22 cellular contexts compared by ENCODE assay signal in genomic region chr7:157497367-157497743, GRCh38.
DNase-seq lines count a peak whose midpoint lies in the region; ATAC-seq and TF ChIP-seq lines count a peak whose summit lies in the region.
"Had no signal": no experiment of that assay in that cellular context is flagged by ENCODE, and none has a peak within 500 bp of the region (broad histone marks: within the 10 kb centered on the region; RNA-seq: fewer than 3 reads in every experiment).

No MANE protein-coding gene starts in this region.

- POLR2A ChIA-PET in activated CD8-positive, alpha-beta T cell treated with anti-CD3 and anti-CD28 coated beads, Interleukin-2, amount 10 ng/mL, durations not matched to agents 7 days and 5 days (lab: Charles Lee): no interaction called here
- POLR2A ChIA-PET in activated CD8-positive, alpha-beta T cell treated with anti-CD3 and anti-CD28 coated beads for 36 hours (lab: Charles Lee): no interaction called here

- no peaks in the 10 kb centered on the region for H3K27me3 ChIP-seq in osteoblast (ENCODE audit: insufficient read depth, low read length)

- intact Hi-C loops in activated CD8-positive, alpha-beta T cell treated with anti-CD3 and anti-CD28 coated beads for 36 hours (cut with micrococcal nuclease): no loop called here
- intact Hi-C loops in Right ventricle myocardium superior (cut with DNase I): no loop called here
- intact Hi-C loops in Right ventricle myocardium inferior (cut with DNase I): no loop called here

- H3K4me3 ChIP-seq in osteoblast (ENCODE audit: insufficient read depth, low read length): no peak overlapping the region
- H3K4me3 ChIP-seq: GM23338 had no signal

- DNase-seq in activated CD8-positive, alpha-beta T cell treated with anti-CD3 and anti-CD28 coated beads, Interleukin-2, amount 10 ng/mL, durations not matched to agents 7 days and 5 days: peak; percentile 14
- DNase-seq in activated CD8-positive, alpha-beta T cell treated with anti-CD3 and anti-CD28 coated beads for 36 hours: no peak
- DNase-seq in Right ventricle myocardium superior (peak; percentile 13), Right ventricle myocardium inferior (ENCODE audit: missing footprints) (no peak), osteoblast (ENCODE audit: insufficient read length, low spot score, missing footprints) (peak; percentile 50), NCI-H1417 (lab: John Stamatoyannopoulos, UW) (no peak)
- no peak for DNase-seq in activated CD4-positive, alpha-beta T cell treated with anti-CD3 and anti-CD28 coated beads for 1 hour
- DNase-seq: AML-193, C1 segment of cervical spinal cord, DMS153, HCEC 1CT, IMR-90, NCI-H1092 treated with DMSO at 0.1 percent for 48 hours, NCI-H146, NCI-H2029, NCI-H2227 treated with DMSO at 0.1 percent for 48 hours, NCI-H510A had no signal

- H3K27ac ChIP-seq in osteoblast (ENCODE audit: low read depth, low read length): no peak overlapping the region
- H3K27ac ChIP-seq: KMS-11, RWPE1 had no signal

- H3K4me1 ChIP-seq in osteoblast (ENCODE audit: insufficient read depth, low read length): no peaks in the 10 kb centered on the region

- no peak overlapping the region for H3K4me2 ChIP-seq in osteoblast (ENCODE audit: insufficient read depth, low read length)
- H3K4me2 ChIP-seq: GM23338, KMS-11 had no signal

- H3K79me2 ChIP-seq in osteoblast (ENCODE audit: insufficient read depth, low read length): no peaks in the 10 kb centered on the region

- H3K9me3 Mint-ChIP-seq in activated CD8-positive, alpha-beta T cell treated with anti-CD3 and anti-CD28 coated beads, Interleukin-2, amount 10 ng/mL, durations not matched to agents 7 days and 5 days (ENCODE audit: insufficient read depth): peaks cover 12% of the 10 kb centered on the region
- peaks cover 6% of the 10 kb centered on the region for H3K9me3 Mint-ChIP-seq in activated CD8-positive, alpha-beta T cell treated with anti-CD3 and anti-CD28 coated beads for 36 hours
- H3K9me3 Mint-ChIP-seq: CD8-positive, alpha-beta T cell had no signal

- H3K36me3 ChIP-seq in osteoblast (ENCODE audit: insufficient read depth, low read length): no peaks in the 10 kb centered on the region

- H3K36me3 Mint-ChIP-seq in activated CD8-positive, alpha-beta T cell treated with anti-CD3 and anti-CD28 coated beads, Interleukin-2, amount 10 ng/mL, durations not matched to agents 7 days and 5 days (ENCODE audit: low read depth): peaks cover 17% of the 10 kb centered on the region
- H3K36me3 Mint-ChIP-seq in activated CD8-positive, alpha-beta T cell treated with anti-CD3 and anti-CD28 coated beads for 36 hours (ENCODE audit: low read depth): no peaks in the 10 kb centered on the region
- H3K36me3 Mint-ChIP-seq: CD8-positive, alpha-beta T cell had no signal

- TF ChIP-seq CTCF in activated CD8-positive, alpha-beta T cell treated with anti-CD3 and anti-CD28 coated beads for 36 hours (IDR thresholded peaks at IDR 0.05): no peak
- no peak for TF ChIP-seq CTCF in osteoblast (IDR thresholded peaks at IDR 0.05; ENCODE audit: extremely low read depth, low read depth, low read length)

- H3K4me3 Mint-ChIP-seq in activated CD8-positive, alpha-beta T cell treated with anti-CD3 and anti-CD28 coated beads, Interleukin-2, amount 10 ng/mL, durations not matched to agents 7 days and 5 days: no peak overlapping the region
- H3K4me3 Mint-ChIP-seq in activated CD8-positive, alpha-beta T cell treated with anti-CD3 and anti-CD28 coated beads for 36 hours: no peak overlapping the region
- H3K4me3 Mint-ChIP-seq: CD8-positive, alpha-beta T cell; GM23338 had no signal

- H2AFZ ChIP-seq in osteoblast (ENCODE audit: low read length): no peak overlapping the region
- H2AFZ ChIP-seq: GM23338 had no signal

- peaks cover 22% of the 10 kb centered on the region for H3K4me1 Mint-ChIP-seq in activated CD8-positive, alpha-beta T cell treated with anti-CD3 and anti-CD28 coated beads, Interleukin-2, amount 10 ng/mL, durations not matched to agents 7 days and 5 days (ENCODE audit: low read depth)
- H3K4me1 Mint-ChIP-seq in activated CD8-positive, alpha-beta T cell treated with anti-CD3 and anti-CD28 coated beads for 36 hours (ENCODE audit: low read depth): peaks cover 40% of the 10 kb centered on the region
- H3K4me1 Mint-ChIP-seq: GM23338 had no signal

- no peak overlapping the region for H3K27ac Mint-ChIP-seq in activated CD8-positive, alpha-beta T cell treated with anti-CD3 and anti-CD28 coated beads, Interleukin-2, amount 10 ng/mL, durations not matched to agents 7 days and 5 days
- no peak overlapping the region for H3K27ac Mint-ChIP-seq in activated CD8-positive, alpha-beta T cell treated with anti-CD3 and anti-CD28 coated beads for 36 hours
- H3K27ac Mint-ChIP-seq: CD8-positive, alpha-beta T cell; GM23338 had no signal

- ATAC-seq in activated CD8-positive, alpha-beta T cell treated with anti-CD3 and anti-CD28 coated beads, Interleukin-2, amount 10 ng/mL, durations not matched to agents 7 days and 5 days: no peak
- no peak for ATAC-seq in activated CD8-positive, alpha-beta T cell treated with anti-CD3 and anti-CD28 coated beads for 36 hours
- ATAC-seq in Right ventricle myocardium superior (ENCODE audit: poor library complexity) (no peak), Right ventricle myocardium inferior (no peak), HG02970 (IDR thresholded peaks at IDR 0.05; ENCODE audit: low FRiP score, unreplicated experiment) (no peak)
- ATAC-seq: CD8-positive, alpha-beta T cell; GM23338 had no signal

- peaks cover 14% of the 10 kb centered on the region for H3K27me3 Mint-ChIP-seq in activated CD8-positive, alpha-beta T cell treated with anti-CD3 and anti-CD28 coated beads, Interleukin-2, amount 10 ng/mL, durations not matched to agents 7 days and 5 days (ENCODE audit: low read depth)
- peaks cover 17% of the 10 kb centered on the region for H3K27me3 Mint-ChIP-seq in activated CD8-positive, alpha-beta T cell treated with anti-CD3 and anti-CD28 coated beads for 36 hours

- CTCF ChIA-PET in activated CD8-positive, alpha-beta T cell treated with anti-CD3 and anti-CD28 coated beads, Interleukin-2, amount 10 ng/mL, durations not matched to agents 7 days and 5 days (lab: Charles Lee): interaction anchor here (0.5 to 0.7 kb wide), 2 partner anchors 23 to 382 kb away, joined by 3 to 4 read pairs; no protein-coding TSS in a partner anchor
- CTCF ChIA-PET in activated CD8-positive, alpha-beta T cell treated with anti-CD3 and anti-CD28 coated beads for 36 hours (lab: Charles Lee): interaction anchor here (1.1 kb wide), 1 partner anchor 23 kb away, joined by 3 read pairs; no protein-coding TSS in a partner anchor

- H3K9me3 ChIP-seq in osteoblast (ENCODE audit: low read depth, low read length): no peaks in the 10 kb centered on the region

- H4K20me1 ChIP-seq in osteoblast (ENCODE audit: insufficient read depth, low read length): no peaks in the 10 kb centered on the region

Comparison
In these comparisons a context has a peak if more than half of its experiments do, and no peak if none do; other contexts are left out.
1. DNase-seq: peak in activated CD8-positive, alpha-beta T cell treated with anti-CD3 and anti-CD28 coated beads, Interleukin-2, amount 10 ng/mL, durations not matched to agents 7 days and 5 days (single experiment), Right ventricle myocardium superior (single experiment) and osteoblast (single experiment); none in activated CD8-positive, alpha-beta T cell treated with anti-CD3 and anti-CD28 coated beads for 36 hours (single experiment), Right ventricle myocardium inferior (single experiment), activated CD4-positive, alpha-beta T cell treated with anti-CD3 and anti-CD28 coated beads for 1 hour (single experiment) and NCI-H1417 (0 of 3).